Comparison of ENCODE assay signal across 2 cellular contexts in the genomic region with DNA sequence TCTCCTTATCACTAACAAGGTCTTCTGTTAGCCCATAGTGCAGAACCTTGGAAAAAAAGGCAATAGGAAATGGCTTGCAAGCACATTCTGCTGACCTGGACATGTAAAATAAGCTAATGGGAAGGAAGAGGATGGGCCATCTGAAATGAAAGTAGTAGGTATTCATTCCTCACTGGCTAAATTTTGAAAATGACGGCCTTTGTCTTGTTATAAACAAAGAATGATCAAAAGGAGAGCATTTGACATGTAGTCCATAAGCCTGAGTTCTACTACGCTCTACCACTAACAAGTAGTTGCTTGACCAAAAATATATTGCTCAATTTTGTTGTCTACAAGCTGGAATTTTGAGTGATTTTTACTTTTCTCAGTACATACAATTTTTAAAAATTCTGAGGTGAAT.
TF ChIP-seq lines count a peak whose summit lies in the region.

No MANE protein-coding gene starts in this region.

TF ChIP-seq in liver, 16 proteins besides CTCF, POLR2A, EP300 and RAD21:
- TF ChIP-seq, protein P1, sequence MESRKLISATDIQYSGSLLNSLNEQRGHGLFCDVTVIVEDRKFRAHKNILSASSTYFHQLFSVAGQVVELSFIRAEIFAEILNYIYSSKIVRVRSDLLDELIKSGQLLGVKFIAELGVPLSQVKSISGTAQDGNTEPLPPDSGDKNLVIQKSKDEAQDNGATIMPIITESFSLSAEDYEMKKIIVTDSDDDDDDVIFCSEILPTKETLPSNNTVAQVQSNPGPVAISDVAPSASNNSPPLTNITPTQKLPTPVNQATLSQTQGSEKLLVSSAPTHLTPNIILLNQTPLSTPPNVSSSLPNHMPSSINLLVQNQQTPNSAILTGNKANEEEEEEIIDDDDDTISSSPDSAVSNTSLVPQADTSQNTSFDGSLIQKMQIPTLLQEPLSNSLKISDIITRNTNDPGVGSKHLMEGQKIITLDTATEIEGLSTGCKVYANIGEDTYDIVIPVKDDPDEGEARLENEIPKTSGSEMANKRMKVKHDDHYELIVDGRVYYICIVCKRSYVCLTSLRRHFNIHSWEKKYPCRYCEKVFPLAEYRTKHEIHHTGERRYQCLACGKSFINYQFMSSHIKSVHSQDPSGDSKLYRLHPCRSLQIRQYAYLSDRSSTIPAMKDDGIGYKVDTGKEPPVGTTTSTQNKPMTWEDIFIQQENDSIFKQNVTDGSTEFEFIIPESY (IDR thresholded peaks at IDR 0.05): no peak
- TF ChIP-seq HNF4G (IDR thresholded peaks at IDR 0.05): no peak
- peak; percentile 62 for TF ChIP-seq YY1 (IDR thresholded peaks at IDR 0.05)

TF ChIP-seq in HepG2, 621 proteins besides CTCF, POLR2A, EP300 and RAD21 (continued from another document):
- TF ChIP-seq, protein P2, sequence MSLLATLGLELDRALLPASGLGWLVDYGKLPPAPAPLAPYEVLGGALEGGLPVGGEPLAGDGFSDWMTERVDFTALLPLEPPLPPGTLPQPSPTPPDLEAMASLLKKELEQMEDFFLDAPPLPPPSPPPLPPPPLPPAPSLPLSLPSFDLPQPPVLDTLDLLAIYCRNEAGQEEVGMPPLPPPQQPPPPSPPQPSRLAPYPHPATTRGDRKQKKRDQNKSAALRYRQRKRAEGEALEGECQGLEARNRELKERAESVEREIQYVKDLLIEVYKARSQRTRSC (CRISPR knock-in tag; IDR thresholded peaks at IDR 0.05; ENCODE audit: low read depth): no peak
- TF ChIP-seq FOXA1 (IDR thresholded peaks at IDR 0.05): no peak
- TF ChIP-seq FOXA1 (CRISPR knock-in tag; IDR thresholded peaks at IDR 0.05): no peak
- TF ChIP-seq GFI1 (CRISPR knock-in tag; IDR thresholded peaks at IDR 0.05; ENCODE audit: borderline replicate concordance): no peak
- no peak for TF ChIP-seq KAT8 (CRISPR knock-in tag; IDR thresholded peaks at IDR 0.05)
- TF ChIP-seq ZNF543 (CRISPR knock-in tag; IDR thresholded peaks at IDR 0.05): no peak
